1 cellular context compared by ENCODE assay signal in the genomic region with DNA sequence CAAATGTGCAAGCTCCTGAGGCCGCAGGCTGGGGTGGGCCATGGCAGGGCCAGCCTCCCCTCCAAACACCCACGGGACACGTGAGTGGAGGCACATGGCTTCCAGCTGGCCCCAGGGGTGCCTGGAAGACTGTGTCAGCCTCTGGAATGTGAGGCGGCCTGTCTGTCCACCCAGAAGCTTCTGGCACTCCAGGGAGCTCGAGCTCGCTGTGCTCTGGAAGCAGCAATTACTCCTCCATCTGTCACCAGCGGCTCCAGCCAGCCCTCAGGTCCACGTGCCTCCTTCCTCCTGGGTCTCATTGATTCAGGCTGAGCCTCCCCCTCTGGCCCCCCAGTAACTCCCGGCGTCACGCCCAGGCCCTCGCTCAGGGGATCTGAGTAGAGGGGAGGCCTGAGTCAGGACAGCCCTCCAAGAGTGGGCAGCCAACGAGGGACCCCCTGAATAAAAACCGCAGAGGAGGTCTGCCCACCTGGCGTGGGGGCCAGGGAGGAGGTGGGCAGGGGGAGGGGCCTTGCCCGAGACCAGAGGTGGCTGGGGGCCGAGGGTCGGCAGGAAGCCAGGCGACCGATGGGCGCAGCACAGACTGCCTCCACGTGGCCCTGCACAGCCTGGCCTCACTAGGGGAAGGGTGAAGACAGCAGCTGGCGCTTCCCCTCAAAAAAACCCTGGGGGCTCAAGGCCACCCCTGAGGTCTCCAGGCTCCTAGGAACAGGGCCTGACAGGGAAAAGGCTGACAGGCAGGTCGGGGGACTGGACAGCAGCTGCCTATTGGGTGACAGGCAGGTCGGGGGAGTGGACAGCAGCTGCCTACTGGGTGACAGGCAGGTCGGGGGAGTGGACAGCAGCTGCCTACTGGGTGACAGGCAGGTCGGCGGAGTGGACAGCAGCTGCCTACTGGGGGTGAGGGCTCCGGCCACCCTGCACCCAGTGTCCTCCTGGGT.
TF ChIP-seq lines count a peak whose summit lies in the region.

No MANE protein-coding gene starts in this region.

TF ChIP-seq in K562, 482 proteins besides CTCF, POLR2A, EP300 and RAD21 (continued from another document and continues in another):
- TF ChIP-seq, protein P1, sequence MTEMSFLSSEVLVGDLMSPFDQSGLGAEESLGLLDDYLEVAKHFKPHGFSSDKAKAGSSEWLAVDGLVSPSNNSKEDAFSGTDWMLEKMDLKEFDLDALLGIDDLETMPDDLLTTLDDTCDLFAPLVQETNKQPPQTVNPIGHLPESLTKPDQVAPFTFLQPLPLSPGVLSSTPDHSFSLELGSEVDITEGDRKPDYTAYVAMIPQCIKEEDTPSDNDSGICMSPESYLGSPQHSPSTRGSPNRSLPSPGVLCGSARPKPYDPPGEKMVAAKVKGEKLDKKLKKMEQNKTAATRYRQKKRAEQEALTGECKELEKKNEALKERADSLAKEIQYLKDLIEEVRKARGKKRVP (CRISPR knock-in tag; IDR thresholded peaks at IDR 0.05): 0 out of 2 replicates have a peak, but pooled peaks have one; percentile 5
- TF ChIP-seq KDM4B (IDR thresholded peaks at IDR 0.05; ENCODE audit: borderline replicate concordance in 2 of 2, low read depth in 1 of 2): peak in 1 of 2 experiments; percentile 29; a peak in 1 of 4 replicates
- TF ChIP-seq, protein P2, sequence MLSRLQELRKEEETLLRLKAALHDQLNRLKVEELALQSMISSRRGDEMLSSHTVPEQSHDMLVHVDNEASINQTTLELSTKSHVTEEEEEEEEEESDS (CRISPR knock-in tag; IDR thresholded peaks at IDR 0.05): no peak
- TF ChIP-seq, protein P3, sequence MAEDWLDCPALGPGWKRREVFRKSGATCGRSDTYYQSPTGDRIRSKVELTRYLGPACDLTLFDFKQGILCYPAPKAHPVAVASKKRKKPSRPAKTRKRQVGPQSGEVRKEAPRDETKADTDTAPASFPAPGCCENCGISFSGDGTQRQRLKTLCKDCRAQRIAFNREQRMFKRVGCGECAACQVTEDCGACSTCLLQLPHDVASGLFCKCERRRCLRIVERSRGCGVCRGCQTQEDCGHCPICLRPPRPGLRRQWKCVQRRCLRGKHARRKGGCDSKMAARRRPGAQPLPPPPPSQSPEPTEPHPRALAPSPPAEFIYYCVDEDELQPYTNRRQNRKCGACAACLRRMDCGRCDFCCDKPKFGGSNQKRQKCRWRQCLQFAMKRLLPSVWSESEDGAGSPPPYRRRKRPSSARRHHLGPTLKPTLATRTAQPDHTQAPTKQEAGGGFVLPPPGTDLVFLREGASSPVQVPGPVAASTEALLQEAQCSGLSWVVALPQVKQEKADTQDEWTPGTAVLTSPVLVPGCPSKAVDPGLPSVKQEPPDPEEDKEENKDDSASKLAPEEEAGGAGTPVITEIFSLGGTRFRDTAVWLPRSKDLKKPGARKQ (CRISPR knock-in tag; IDR thresholded peaks at IDR 0.05): no peak
- TF ChIP-seq SMAD2 (IDR thresholded peaks at IDR 0.05; ENCODE audit: low read depth, low read length): no peak
- peak; percentile 27 for TF ChIP-seq ARHGAP35 (IDR thresholded peaks at IDR 0.05; ENCODE audit: partially characterized antibody)
- TF ChIP-seq ZFP1 (CRISPR knock-in tag; IDR thresholded peaks at IDR 0.05): no peak
- TF ChIP-seq, protein P4, sequence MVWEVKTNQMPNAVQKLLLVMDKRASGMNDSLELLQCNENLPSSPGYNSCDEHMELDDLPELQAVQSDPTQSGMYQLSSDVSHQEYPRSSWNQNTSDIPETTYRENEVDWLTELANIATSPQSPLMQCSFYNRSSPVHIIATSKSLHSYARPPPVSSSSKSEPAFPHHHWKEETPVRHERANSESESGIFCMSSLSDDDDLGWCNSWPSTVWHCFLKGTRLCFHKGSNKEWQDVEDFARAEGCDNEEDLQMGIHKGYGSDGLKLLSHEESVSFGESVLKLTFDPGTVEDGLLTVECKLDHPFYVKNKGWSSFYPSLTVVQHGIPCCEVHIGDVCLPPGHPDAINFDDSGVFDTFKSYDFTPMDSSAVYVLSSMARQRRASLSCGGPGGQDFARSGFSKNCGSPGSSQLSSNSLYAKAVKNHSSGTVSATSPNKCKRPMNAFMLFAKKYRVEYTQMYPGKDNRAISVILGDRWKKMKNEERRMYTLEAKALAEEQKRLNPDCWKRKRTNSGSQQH (CRISPR knock-in tag; IDR thresholded peaks at IDR 0.05): peak; percentile 68; the same call in 1 of the 2 replicates
- TF ChIP-seq, protein P5, sequence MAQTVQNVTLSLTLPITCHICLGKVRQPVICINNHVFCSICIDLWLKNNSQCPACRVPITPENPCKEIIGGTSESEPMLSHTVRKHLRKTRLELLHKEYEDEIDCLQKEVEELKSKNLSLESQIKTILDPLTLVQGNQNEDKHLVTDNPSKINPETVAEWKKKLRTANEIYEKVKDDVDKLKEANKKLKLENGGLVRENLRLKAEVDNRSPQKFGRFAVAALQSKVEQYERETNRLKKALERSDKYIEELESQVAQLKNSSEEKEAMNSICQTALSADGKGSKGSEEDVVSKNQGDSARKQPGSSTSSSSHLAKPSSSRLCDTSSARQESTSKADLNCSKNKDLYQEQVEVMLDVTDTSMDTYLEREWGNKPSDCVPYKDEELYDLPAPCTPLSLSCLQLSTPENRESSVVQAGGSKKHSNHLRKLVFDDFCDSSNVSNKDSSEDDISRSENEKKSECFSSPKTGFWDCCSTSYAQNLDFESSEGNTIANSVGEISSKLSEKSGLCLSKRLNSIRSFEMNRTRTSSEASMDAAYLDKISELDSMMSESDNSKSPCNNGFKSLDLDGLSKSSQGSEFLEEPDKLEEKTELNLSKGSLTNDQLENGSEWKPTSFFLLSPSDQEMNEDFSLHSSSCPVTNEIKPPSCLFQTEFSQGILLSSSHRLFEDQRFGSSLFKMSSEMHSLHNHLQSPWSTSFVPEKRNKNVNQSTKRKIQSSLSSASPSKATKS (CRISPR knock-in tag; IDR thresholded peaks at IDR 0.05): no peak
- 0 out of 2 replicates have a peak, but pooled peaks have one; percentile 19 for TF ChIP-seq CHD2 (IDR thresholded peaks at IDR 0.05; ENCODE audit: low read depth, low read length)
- peak; percentile 71 for TF ChIP-seq POLR2G (IDR thresholded peaks at IDR 0.05; ENCODE audit: low read depth, low read length)
- TF ChIP-seq, protein P6, sequence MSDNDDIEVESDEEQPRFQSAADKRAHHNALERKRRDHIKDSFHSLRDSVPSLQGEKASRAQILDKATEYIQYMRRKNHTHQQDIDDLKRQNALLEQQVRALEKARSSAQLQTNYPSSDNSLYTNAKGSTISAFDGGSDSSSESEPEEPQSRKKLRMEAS (CRISPR knock-in tag; IDR thresholded peaks at IDR 0.05): peak; percentile 66
- TF ChIP-seq RFX1 (IDR thresholded peaks at IDR 0.05): no peak
- TF ChIP-seq SREBF2 (CRISPR knock-in tag; IDR thresholded peaks at IDR 0.05): no peak; the same call in 1 of the 2 replicates
- TF ChIP-seq SUPT5H (IDR thresholded peaks at IDR 0.05): no peak
- no peak for TF ChIP-seq HDGF (IDR thresholded peaks at IDR 0.05)
- TF ChIP-seq, protein P7, sequence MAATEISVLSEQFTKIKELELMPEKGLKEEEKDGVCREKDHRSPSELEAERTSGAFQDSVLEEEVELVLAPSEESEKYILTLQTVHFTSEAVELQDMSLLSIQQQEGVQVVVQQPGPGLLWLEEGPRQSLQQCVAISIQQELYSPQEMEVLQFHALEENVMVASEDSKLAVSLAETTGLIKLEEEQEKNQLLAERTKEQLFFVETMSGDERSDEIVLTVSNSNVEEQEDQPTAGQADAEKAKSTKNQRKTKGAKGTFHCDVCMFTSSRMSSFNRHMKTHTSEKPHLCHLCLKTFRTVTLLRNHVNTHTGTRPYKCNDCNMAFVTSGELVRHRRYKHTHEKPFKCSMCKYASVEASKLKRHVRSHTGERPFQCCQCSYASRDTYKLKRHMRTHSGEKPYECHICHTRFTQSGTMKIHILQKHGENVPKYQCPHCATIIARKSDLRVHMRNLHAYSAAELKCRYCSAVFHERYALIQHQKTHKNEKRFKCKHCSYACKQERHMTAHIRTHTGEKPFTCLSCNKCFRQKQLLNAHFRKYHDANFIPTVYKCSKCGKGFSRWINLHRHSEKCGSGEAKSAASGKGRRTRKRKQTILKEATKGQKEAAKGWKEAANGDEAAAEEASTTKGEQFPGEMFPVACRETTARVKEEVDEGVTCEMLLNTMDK (IDR thresholded peaks at IDR 0.05; ENCODE audit: borderline replicate concordance, insufficient read depth, low read depth, low read length, poor library complexity, severe bottlenecking): no peak
- TF ChIP-seq POLR2B (IDR thresholded peaks at IDR 0.05; ENCODE audit: low read depth, partially characterized antibody): no peak
- TF ChIP-seq ZNF717 (CRISPR knock-in tag; IDR thresholded peaks at IDR 0.05): peak; percentile 28; the same call in 1 of the 2 replicates
- TF ChIP-seq CBFA2T3 (IDR thresholded peaks at IDR 0.05): peak; percentile 31; the same call in 1 of the 2 replicates
- no peak for TF ChIP-seq FOXJ3 (CRISPR knock-in tag; IDR thresholded peaks at IDR 0.05)
- no peak for TF ChIP-seq ILK (tag; IDR thresholded peaks at IDR 0.05; ENCODE audit: borderline replicate concordance, low read depth)
- TF ChIP-seq TEAD4 (IDR thresholded peaks at IDR 0.05; ENCODE audit: low read length): no peak
- no peak for TF ChIP-seq TEAD4 (CRISPR knock-in tag; IDR thresholded peaks at IDR 0.05; ENCODE audit: borderline replicate concordance)
- 0 out of 2 replicates have a peak, but pooled peaks have one; percentile 14 for TF ChIP-seq ZNF583 (CRISPR knock-in tag; IDR thresholded peaks at IDR 0.05)
- TF ChIP-seq, protein P8, sequence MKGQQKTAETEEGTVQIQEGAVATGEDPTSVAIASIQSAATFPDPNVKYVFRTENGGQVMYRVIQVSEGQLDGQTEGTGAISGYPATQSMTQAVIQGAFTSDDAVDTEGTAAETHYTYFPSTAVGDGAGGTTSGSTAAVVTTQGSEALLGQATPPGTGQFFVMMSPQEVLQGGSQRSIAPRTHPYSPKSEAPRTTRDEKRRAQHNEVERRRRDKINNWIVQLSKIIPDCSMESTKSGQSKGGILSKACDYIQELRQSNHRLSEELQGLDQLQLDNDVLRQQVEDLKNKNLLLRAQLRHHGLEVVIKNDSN (CRISPR knock-in tag; IDR thresholded peaks at IDR 0.05): peak; percentile 65
- TF ChIP-seq MECOM (CRISPR knock-in tag; IDR thresholded peaks at IDR 0.05): 0 out of 2 replicates have a peak, but pooled peaks have one; percentile 15
- no peak for TF ChIP-seq ZNF444 (CRISPR knock-in tag; IDR thresholded peaks at IDR 0.05)
- TF ChIP-seq STAT5B (CRISPR knock-in tag; IDR thresholded peaks at IDR 0.05): no peak
- no peak for TF ChIP-seq CC2D1A (IDR thresholded peaks at IDR 0.05)
- TF ChIP-seq C11orf30 (IDR thresholded peaks at IDR 0.05; ENCODE audit: low read depth): no peak
- no peak for TF ChIP-seq MCM7 (IDR thresholded peaks at IDR 0.05)
- TF ChIP-seq ZNF239 (CRISPR knock-in tag; IDR thresholded peaks at IDR 0.05): no peak
- no peak for TF ChIP-seq KLF13 (tag; IDR thresholded peaks at IDR 0.05; ENCODE audit: borderline replicate concordance, low read depth)
- TF ChIP-seq, protein P9, sequence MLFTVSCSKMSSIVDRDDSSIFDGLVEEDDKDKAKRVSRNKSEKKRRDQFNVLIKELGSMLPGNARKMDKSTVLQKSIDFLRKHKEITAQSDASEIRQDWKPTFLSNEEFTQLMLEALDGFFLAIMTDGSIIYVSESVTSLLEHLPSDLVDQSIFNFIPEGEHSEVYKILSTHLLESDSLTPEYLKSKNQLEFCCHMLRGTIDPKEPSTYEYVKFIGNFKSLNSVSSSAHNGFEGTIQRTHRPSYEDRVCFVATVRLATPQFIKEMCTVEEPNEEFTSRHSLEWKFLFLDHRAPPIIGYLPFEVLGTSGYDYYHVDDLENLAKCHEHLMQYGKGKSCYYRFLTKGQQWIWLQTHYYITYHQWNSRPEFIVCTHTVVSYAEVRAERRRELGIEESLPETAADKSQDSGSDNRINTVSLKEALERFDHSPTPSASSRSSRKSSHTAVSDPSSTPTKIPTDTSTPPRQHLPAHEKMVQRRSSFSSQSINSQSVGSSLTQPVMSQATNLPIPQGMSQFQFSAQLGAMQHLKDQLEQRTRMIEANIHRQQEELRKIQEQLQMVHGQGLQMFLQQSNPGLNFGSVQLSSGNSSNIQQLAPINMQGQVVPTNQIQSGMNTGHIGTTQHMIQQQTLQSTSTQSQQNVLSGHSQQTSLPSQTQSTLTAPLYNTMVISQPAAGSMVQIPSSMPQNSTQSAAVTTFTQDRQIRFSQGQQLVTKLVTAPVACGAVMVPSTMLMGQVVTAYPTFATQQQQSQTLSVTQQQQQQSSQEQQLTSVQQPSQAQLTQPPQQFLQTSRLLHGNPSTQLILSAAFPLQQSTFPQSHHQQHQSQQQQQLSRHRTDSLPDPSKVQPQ (CRISPR knock-in tag; IDR thresholded peaks at IDR 0.05; ENCODE audit: borderline replicate concordance): 0 out of 2 replicates have a peak, but pooled peaks have one; percentile 54
- TF ChIP-seq, protein P10, sequence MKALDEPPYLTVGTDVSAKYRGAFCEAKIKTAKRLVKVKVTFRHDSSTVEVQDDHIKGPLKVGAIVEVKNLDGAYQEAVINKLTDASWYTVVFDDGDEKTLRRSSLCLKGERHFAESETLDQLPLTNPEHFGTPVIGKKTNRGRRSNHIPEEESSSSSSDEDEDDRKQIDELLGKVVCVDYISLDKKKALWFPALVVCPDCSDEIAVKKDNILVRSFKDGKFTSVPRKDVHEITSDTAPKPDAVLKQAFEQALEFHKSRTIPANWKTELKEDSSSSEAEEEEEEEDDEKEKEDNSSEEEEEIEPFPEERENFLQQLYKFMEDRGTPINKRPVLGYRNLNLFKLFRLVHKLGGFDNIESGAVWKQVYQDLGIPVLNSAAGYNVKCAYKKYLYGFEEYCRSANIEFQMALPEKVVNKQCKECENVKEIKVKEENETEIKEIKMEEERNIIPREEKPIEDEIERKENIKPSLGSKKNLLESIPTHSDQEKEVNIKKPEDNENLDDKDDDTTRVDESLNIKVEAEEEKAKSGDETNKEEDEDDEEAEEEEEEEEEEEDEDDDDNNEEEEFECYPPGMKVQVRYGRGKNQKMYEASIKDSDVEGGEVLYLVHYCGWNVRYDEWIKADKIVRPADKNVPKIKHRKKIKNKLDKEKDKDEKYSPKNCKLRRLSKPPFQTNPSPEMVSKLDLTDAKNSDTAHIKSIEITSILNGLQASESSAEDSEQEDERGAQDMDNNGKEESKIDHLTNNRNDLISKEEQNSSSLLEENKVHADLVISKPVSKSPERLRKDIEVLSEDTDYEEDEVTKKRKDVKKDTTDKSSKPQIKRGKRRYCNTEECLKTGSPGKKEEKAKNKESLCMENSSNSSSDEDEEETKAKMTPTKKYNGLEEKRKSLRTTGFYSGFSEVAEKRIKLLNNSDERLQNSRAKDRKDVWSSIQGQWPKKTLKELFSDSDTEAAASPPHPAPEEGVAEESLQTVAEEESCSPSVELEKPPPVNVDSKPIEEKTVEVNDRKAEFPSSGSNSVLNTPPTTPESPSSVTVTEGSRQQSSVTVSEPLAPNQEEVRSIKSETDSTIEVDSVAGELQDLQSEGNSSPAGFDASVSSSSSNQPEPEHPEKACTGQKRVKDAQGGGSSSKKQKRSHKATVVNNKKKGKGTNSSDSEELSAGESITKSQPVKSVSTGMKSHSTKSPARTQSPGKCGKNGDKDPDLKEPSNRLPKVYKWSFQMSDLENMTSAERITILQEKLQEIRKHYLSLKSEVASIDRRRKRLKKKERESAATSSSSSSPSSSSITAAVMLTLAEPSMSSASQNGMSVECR (CRISPR knock-in tag; IDR thresholded peaks at IDR 0.05): peak; percentile 87
- peak; percentile 56 for TF ChIP-seq BHLHE40 (IDR thresholded peaks at IDR 0.05; ENCODE audit: low read length)
- 0 out of 2 replicates have a peak, but pooled peaks have one; percentile 15 for TF ChIP-seq PML (IDR thresholded peaks at IDR 0.05; ENCODE audit: low read length)
